ENCODE assay signal across 8 cellular contexts in the genomic region with DNA sequence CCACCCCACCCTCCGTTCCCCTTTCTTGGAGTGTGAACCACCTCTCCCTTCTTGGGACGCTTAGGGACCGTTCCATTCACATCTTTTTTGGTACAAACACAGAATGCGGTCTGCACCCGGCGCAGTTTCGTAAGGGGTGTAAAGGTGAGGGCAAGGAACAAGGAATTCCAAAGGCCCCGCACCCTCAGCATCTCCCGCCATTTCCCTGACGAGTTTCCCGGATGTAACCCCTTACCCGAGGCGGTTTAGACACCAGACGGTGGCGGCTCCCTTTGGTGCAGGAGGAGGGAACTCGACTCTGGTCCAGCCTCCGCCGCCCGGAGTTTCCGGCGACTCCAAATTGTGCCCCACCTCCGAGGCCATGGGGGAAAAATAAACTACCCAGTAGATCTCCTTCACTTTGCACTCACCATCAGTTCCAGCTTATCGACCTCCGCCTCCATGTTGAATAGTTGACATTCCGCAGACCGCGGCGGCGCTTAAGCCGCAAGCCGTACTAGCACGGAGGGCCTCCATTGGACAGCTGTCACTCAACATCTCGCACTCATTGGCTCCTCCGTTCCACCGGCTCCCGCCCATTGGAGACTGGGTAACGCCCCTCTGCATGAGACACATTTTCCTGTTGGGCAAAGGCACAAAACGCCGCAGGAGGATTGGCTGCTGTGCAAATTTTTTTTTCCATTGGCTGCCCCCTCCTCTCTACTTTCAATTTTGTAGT.
DNase-seq lines count a peak whose midpoint lies in the region; ATAC-seq, FAIRE-seq and TF ChIP-seq lines count a peak whose summit lies in the region.

Gene SKA2 (minus strand): TSS at position 466 of the 718 bp plus-strand sequence. CDS start 23 bp downstream, at position 443.

- H3K36me3 ChIP-seq in brain microvascular endothelial cell (replicated peaks) = no peaks in the 10 kb centered on the region

- peak within 1 kb of the TSS; percentile 92 for H3K4me3 ChIP-seq in brain microvascular endothelial cell (ENCODE audit: low read depth, low read length)

- no peak for FAIRE-seq in GM18507 (lab: Jason Lieb, UNC)

- TF ChIP-seq CTCF in brain microvascular endothelial cell (IDR thresholded peaks at IDR 0.05; ENCODE audit: low read depth, low read length, missing control alignments) = no peak

- peak; percentile 83 for ATAC-seq in HG02885 (IDR thresholded peaks at IDR 0.05; ENCODE audit: poor library complexity, unreplicated experiment)

- in situ Hi-C loops in brain microvascular endothelial cell (cut with HindIII; ENCODE audit: low pct_ligation_motif_present, low sequenced_read_pairs) = no loop called here

- DNase-seq in GM18507 (ENCODE audit: extremely low spot score, insufficient read length, low read depth) (peak; percentile 73), NCI-H187 (lab: John Stamatoyannopoulos, UW) (peak; percentile 98 to 99), UCSD-AML1 (lab: John Stamatoyannopoulos, UW; ENCODE audit: unreplicated experiment) (peak; percentile 98), brain microvascular endothelial cell (no peak), iPS-NIHi7 (ENCODE audit: extremely low spot score) (peak; percentile 88), globus pallidus (ENCODE audit: low spot score) (no peak)
- peak; percentile 94 to 97 (median 95) for DNase-seq in stimulated activated CD4-positive, alpha-beta T cell treated with anti-CD3 and anti-CD28 coated beads, Interleukin-12 subunit alpha, Interleukin-12 subunit beta, amount 100 ng/mL, for 48 hours (ENCODE audit: low read depth in 2 of 3, low spot score in 1 of 3)

- peak within 1 kb of the TSS; percentile 78 for H3K27ac ChIP-seq in brain microvascular endothelial cell

- no peaks in the 10 kb centered on the region for H3K27me3 ChIP-seq in brain microvascular endothelial cell (replicated peaks)

Comparison
In these comparisons a context has a peak if more than half of its experiments do, and no peak if none do; other contexts are left out.
1. DNase-seq: peak in GM18507 (single experiment), NCI-H187 (2 of 2), UCSD-AML1 (single experiment), iPS-NIHi7 (single experiment) and stimulated activated CD4-positive, alpha-beta T cell treated with anti-CD3 and anti-CD28 coated beads, Interleukin-12 subunit alpha, Interleukin-12 subunit beta, amount 100 ng/mL, for 48 hours (3 of 3); none in brain microvascular endothelial cell (single experiment) and globus pallidus (single experiment).